Comparison of ENCODE assay signal across 8 cellular contexts in genomic region chr17:57832711-57833596, GRCh38. TPM values are rescaled to one million over a fixed set of nuclear protein-coding genes. Genes with fewer than 3 reads are reported as not detected.
A peak's percentile ranks its signal among the peaks of the same experiment; 100 is the strongest.
DNase-seq lines count a peak whose midpoint lies in the region; ATAC-seq and TF ChIP-seq lines count a peak whose summit lies in the region.

No MANE protein-coding gene starts in this region.

- TF ChIP-seq POLR2A in right lobe of liver (IDR thresholded peaks at IDR 0.05) = no peak

- POLR2A ChIA-PET in HEK293T (lab: Yijun Ruan, JAX) = interaction anchor here (1.5 kb wide), 1 partner anchor 174 kb away, joined by 5 read pairs; the partner anchor contains the start of gene SRSF1

- WGBS in right lobe of liver (ENCODE audit: insufficient coverage, low coverage, low lambda C conversion rate, missing lambda C conversion rate) = 10% methylated on average over 20 of the region's 21 CpGs

- H3K27me3 ChIP-seq in right lobe of liver = no peaks in the 10 kb centered on the region

- peak overlapping the region in 1 of 3 donors; percentile 35 for H3K27ac ChIP-seq in right lobe of liver

- intact Hi-C loops in right lobe of liver (cut with DNase I) = loop anchor here (5.0 to 10.0 kb wide), 2 partner anchors 698 to 701 kb away; no protein-coding TSS in a partner anchor

- CTCF ChIA-PET in HEK293T (lab: Yijun Ruan, JAX) = interaction anchor here (0.5 to 3.3 kb wide), 33 partner anchors 11 to 1017 kb away, joined by 3 to 33 read pairs (median 3); partner anchors contain the start of gene MRPS23

- ATAC-seq in right lobe of liver (peak; percentile 88 to 93 (median 90)), GM19463 (IDR thresholded peaks at IDR 0.05; ENCODE audit: unreplicated experiment) (no peak)

- H3K4me3 ChIP-seq in right lobe of liver = peak overlapping the region; percentile 10 to 47 (median 44)

- no peaks in the 10 kb centered on the region for H3K9me3 ChIP-seq in right lobe of liver

- peaks cover 0 to 9% (median 0%) of the 10 kb centered on the region in 4 donors for H3K4me1 ChIP-seq in right lobe of liver

- H3K36me3 ChIP-seq in right lobe of liver = no peaks in the 10 kb centered on the region

- TF ChIP-seq CTCF in right lobe of liver (IDR thresholded peaks at IDR 0.05) = peak; percentile 78 to 92 (median 89)

- peak in 11 of 14 donors; percentile 19 to 76 (median 53) for DNase-seq in C1 segment of cervical spinal cord (lab: John Stamatoyannopoulos, UW)
- DNase-seq in HEK293T (ENCODE audit: extremely low spot score) = peak; percentile 72
- peak; percentile 42 for DNase-seq in NCI-H524 treated with DMSO at 0.1 percent for 48 hours (lab: John Stamatoyannopoulos, UW)
- peak; percentile 30 to 58 for DNase-seq in activated CD4-positive, alpha-beta T cell treated with anti-CD3 and anti-CD28 coated beads, Interleukin-2, amount 50 U/mL, for 24 hours (ENCODE audit: low read depth in 1 of 2, low spot score in 1 of 2)
- peak; percentile 84 for DNase-seq in ecto neural progenitor cell (ENCODE audit: low spot score)
- peak in 2 of 3 donors; percentile 55 to 69 for DNase-seq in right lobe of liver
- DNase-seq in stimulated activated CD4-positive, alpha-beta T cell treated with anti-CD3 and anti-CD28 coated beads, Interleukin-4, amount 100 ng/mL, for 1 hour = peak; percentile 64

TF ChIP-seq in HEK293T, 16 proteins besides CTCF, POLR2A, EP300 and RAD21:
- TF ChIP-seq ZNF384 (IDR thresholded peaks at IDR 0.05) (no peak), SP1 (IDR thresholded peaks at IDR 0.05) (no peak), HDGF (IDR thresholded peaks at IDR 0.05; ENCODE audit: borderline replicate concordance) (no peak), BHLHE40 (IDR thresholded peaks at IDR 0.05; ENCODE audit: borderline replicate concordance) (no peak), NFRKB (IDR thresholded peaks at IDR 0.05) (no peak), PKNOX1 (IDR thresholded peaks at IDR 0.05) (no peak), LEF1 (IDR thresholded peaks at IDR 0.05; ENCODE audit: borderline replicate concordance) (no peak), FOXA1 (IDR thresholded peaks at IDR 0.05) (no peak), ARNT (IDR thresholded peaks at IDR 0.05) (no peak), FOXM1 (IDR thresholded peaks at IDR 0.05; ENCODE audit: borderline replicate concordance) (no peak), ELF4 (IDR thresholded peaks at IDR 0.05) (no peak)

RNA-seq across cellular contexts. Expression of gene MRPS23, which starts 16.9 kb away (rescaled TPM):
- 10 to 100 TPM; 13.0 to 23.0 (median 15.2) TPM for total RNA-seq in right lobe of liver
